1 cellular context compared by ENCODE assay signal in genomic region chr12:116937640-116938039, GRCh38.
TF ChIP-seq lines count a peak whose summit lies in the region.

No MANE protein-coding gene starts in this region.

TF ChIP-seq in WTC11, 78 proteins besides CTCF, POLR2A, EP300 and RAD21 (continued from another document):
- TF ChIP-seq ZSCAN18 (CRISPR knock-in tag; IDR thresholded peaks at IDR 0.05) (no peak), MLX (CRISPR knock-in tag; IDR thresholded peaks at IDR 0.05) (no peak), ZNF138 (CRISPR knock-in tag; conservative IDR thresholded peaks at IDR 0.05) (no peak), PREB (CRISPR knock-in tag; IDR thresholded peaks at IDR 0.05; ENCODE audit: borderline replicate concordance) (no peak), SOX15 (CRISPR knock-in tag; IDR thresholded peaks at IDR 0.05) (no peak), SP1 (CRISPR knock-in tag; conservative IDR thresholded peaks at IDR 0.05) (no peak), ZNF671 (CRISPR knock-in tag; IDR thresholded peaks at IDR 0.05) (no peak)
